8 cellular contexts compared by ENCODE assay signal in genomic region chr1:222617367-222617951, GRCh38. TPM values are rescaled to one million over a fixed set of nuclear protein-coding genes. Genes with fewer than 3 reads are reported as not detected.
DNase-seq lines count a peak whose midpoint lies in the region; ATAC-seq and TF ChIP-seq lines count a peak whose summit lies in the region.

No MANE protein-coding gene starts in this region.

- H3K27me3 ChIP-seq in kidney epithelial cell (ENCODE audit: control insufficient read depth, insufficient read depth, low read length) = no peaks in the 10 kb centered on the region

- TF ChIP-seq CTCF in kidney epithelial cell (IDR thresholded peaks at IDR 0.05; ENCODE audit: insufficient read depth, low read length, poor library complexity, severe bottlenecking) = no peak

- H3K4me3 ChIP-seq in kidney epithelial cell (ENCODE audit: low read depth, low read length) = peak overlapping the region; percentile 49

- DNase-seq in AG20443 (ENCODE audit: low spot score) = peak; percentile 94
- DNase-seq in GM19238 (ENCODE audit: insufficient read length, low spot score) = peak; percentile 79
- peak; percentile 96 for DNase-seq in NCI-H446 treated with DMSO at 0.1 percent for 48 hours (lab: John Stamatoyannopoulos, UW)
- DNase-seq in activated CD4-positive, alpha-beta T cell treated with anti-CD3 and anti-CD28 coated beads for 1 hour = peak; percentile 89
- DNase-seq in cerebellum (ENCODE audit: low spot score) = peak; percentile 95
- peak; percentile 92 for DNase-seq in kidney epithelial cell (ENCODE audit: low read depth)
- DNase-seq in stimulated activated CD4-positive, alpha-beta T cell treated with anti-CD3 and anti-CD28 coated beads, Interleukin-15, amount 100 ng/mL, for 24 hours = peak; percentile 94

- peak; percentile 79 for ATAC-seq in HG03432 (IDR thresholded peaks at IDR 0.05; ENCODE audit: unreplicated experiment)

- H3K36me3 ChIP-seq in kidney epithelial cell (ENCODE audit: control insufficient read depth, insufficient read depth, low read length) = no peaks in the 10 kb centered on the region

RNA-seq across cellular contexts. Expression of gene MIA3, which starts 0.4 kb away (rescaled TPM):
- total RNA-seq in cerebellum (56.3 TPM), kidney epithelial cell (34.6 and 39.6 TPM in 2 replicates)

RNA-seq across cellular contexts. Expression of gene TAF1A, which starts 27.7 kb away (rescaled TPM):
- total RNA-seq in cerebellum = 23.4 TPM
- total RNA-seq in kidney epithelial cell = 11.3 and 15.3 TPM in 2 replicates

Comparison
In these comparisons a context has a peak if more than half of its experiments do, and no peak if none do; other contexts are left out.
1. Peak in every context shown above with its lines: DNase-seq, ATAC-seq and H3K4me3 ChIP-seq.